ENCODE assay signal across 11 cellular contexts in the genomic region with DNA sequence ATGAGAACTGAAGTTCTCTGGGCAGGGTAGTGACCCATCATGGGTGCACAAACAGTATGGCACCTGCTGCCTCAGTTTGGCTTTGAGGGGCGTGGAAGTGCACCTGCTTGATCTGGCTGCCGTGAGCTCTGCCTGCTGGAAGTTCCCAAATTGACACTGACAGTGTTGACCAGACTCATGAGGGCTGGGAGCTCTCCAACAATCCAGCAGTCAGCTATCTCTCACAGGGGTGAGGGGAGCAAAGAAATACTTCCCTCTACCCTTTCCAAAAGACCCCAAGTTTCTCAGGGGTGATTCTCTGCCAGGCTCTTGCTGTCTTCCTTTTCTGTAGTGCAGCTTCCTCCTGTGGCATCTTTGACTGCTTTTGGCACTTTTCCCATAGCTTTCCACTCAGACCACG.
"Had no signal": no experiment of that assay in that cellular context is flagged by ENCODE, and none has a peak within 500 bp of the region (broad histone marks: within the 10 kb centered on the region; RNA-seq: fewer than 3 reads in every experiment).

No MANE protein-coding gene starts in this region.

- H3K36me3 ChIP-seq: HAP-1 had no signal

- ATAC-seq: GM23338, HCT116 had no signal

- DNase-seq: GM23248, GOT3, H7, H9, HCEC 1CT, HFFc6 had no signal

- FAIRE-seq: H1, H54 had no signal

- H3K4me3 ChIP-seq: GM23248, GM23338, HAP-1 had no signal
